Comparison of ENCODE assay signal across 8 cellular contexts in genomic region chr2:222919841-222920609, GRCh38. TPM values are rescaled to one million over a fixed set of nuclear protein-coding genes. Genes with fewer than 3 reads are reported as not detected.
DNase-seq lines count a peak whose midpoint lies in the region; ATAC-seq and TF ChIP-seq lines count a peak whose summit lies in the region.

No MANE protein-coding gene starts in this region.

- ATAC-seq in HG02798 (IDR thresholded peaks at IDR 0.05; ENCODE audit: poor library complexity, unreplicated experiment): no peak

- intact Hi-C loops in colonic mucosa (cut with DNase I): no loop called here

- peaks cover 10% of the 10 kb centered on the region; the same call in 1 of the 2 replicates for H3F3A ChIP-seq in GM23248 (ENCODE audit: insufficient read depth)

- peaks cover 44% of the 10 kb centered on the region for H3K4me1 ChIP-seq in GM23248 (ENCODE audit: insufficient read depth)
- no peaks in the 10 kb centered on the region for H3K4me1 ChIP-seq in colonic mucosa

- CTCF ChIA-PET in RWPE1 (lab: Yijun Ruan, JAX): interaction anchor here (0.6 kb wide), 1 partner anchor 257 kb away, joined by 4 read pairs; no protein-coding TSS in a partner anchor

- peak overlapping the region; percentile 36; the same call in 1 of the 2 replicates for H3K9ac ChIP-seq in GM23248
- no peak overlapping the region for H3K9ac ChIP-seq in colonic mucosa (ENCODE audit: low read depth in 2 of 2, low read length in 2 of 2)

- no peaks in the 10 kb centered on the region for H3K9me3 ChIP-seq in GM23248 (ENCODE audit: low read depth)
- H3K9me3 ChIP-seq in colonic mucosa: no peaks in the 10 kb centered on the region

- H4K20me1 ChIP-seq in GM23248 (ENCODE audit: insufficient read depth): no peaks in the 10 kb centered on the region

- peak; percentile 95 for DNase-seq in GM23248
- DNase-seq in RWPE1 (ENCODE audit: low spot score): peak; percentile 20
- peak; percentile 71 for DNase-seq in epithelial cell of proximal tubule (ENCODE audit: low read depth)
- peak; percentile 73 for DNase-seq in retinal pigment epithelial cell (ENCODE audit: low read depth)
- no peak for DNase-seq in colonic mucosa
- DNase-seq in NCI-H69 (lab: John Stamatoyannopoulos, UW): no peak
- DNase-seq in GM19238 (ENCODE audit: insufficient read length, low spot score): no peak

- H3K36me3 ChIP-seq in GM23248 (ENCODE audit: low read depth) (peaks cover 13% of the 10 kb centered on the region; the same call in 1 of the 2 replicates), colonic mucosa (peaks cover 6% of the 10 kb centered on the region)

- POLR2A ChIA-PET in RWPE1 (lab: Yijun Ruan, JAX; ENCODE audit: low non-redundant PET): no interaction called here

- WGBS in GM23248 (ENCODE audit: low coverage in 1 of 2, low lambda C conversion rate in 2 of 2, missing lambda C conversion rate in 2 of 2), 2 experiments: 44 to 46% methylated on average over 2 of the region's 2 CpGs

- peak overlapping the region; percentile 74 for H3K4me2 ChIP-seq in GM23248 (ENCODE audit: unreplicated experiment)

- H3K4me3 ChIP-seq in GM23248 (peak overlapping the region; percentile 43), epithelial cell of proximal tubule (ENCODE audit: low read depth, low read length) (no peak overlapping the region), retinal pigment epithelial cell (ENCODE audit: low read length) (no peak overlapping the region), colonic mucosa (no peak overlapping the region)

- peak overlapping the region; percentile 74 for H3K27ac ChIP-seq in GM23248
- H3K27ac ChIP-seq in RWPE1: no peak overlapping the region
- H3K27ac ChIP-seq in colonic mucosa: no peak overlapping the region

- H3K27me3 ChIP-seq in GM23248 (replicated peaks; ENCODE audit: insufficient read depth): no peaks in the 10 kb centered on the region
- no peaks in the 10 kb centered on the region for H3K27me3 ChIP-seq in colonic mucosa

- TF ChIP-seq CTCF in RWPE1 (conservative IDR thresholded peaks at IDR 0.05; ENCODE audit: low read depth) (no peak), epithelial cell of proximal tubule (conservative IDR thresholded peaks at IDR 0.05; ENCODE audit: low read depth, low read length) (no peak), retinal pigment epithelial cell (conservative IDR thresholded peaks at IDR 0.05; ENCODE audit: low read depth, low read length) (no peak), colonic mucosa (IDR thresholded peaks at IDR 0.05) (no peak)

- in situ Hi-C loops in GM23248 (cut with MboI): no loop called here

- no peaks in the 10 kb centered on the region for H3K9me2 ChIP-seq in GM23248 (ENCODE audit: insufficient read depth)

- H3K79me2 ChIP-seq in GM23248 (ENCODE audit: insufficient read depth): peaks cover 51% of the 10 kb centered on the region

- H2AFZ ChIP-seq in GM23248: no peak overlapping the region

RNA-seq across cellular contexts. Expression of gene ACSL3, which starts 59.2 kb away (rescaled TPM):
- 61.5 and 66.5 TPM in 2 replicates for total RNA-seq in GM23248 (2014; rRNA removed; shearing (Covaris generic))
- polyA plus RNA-seq in GM23248 (2016; fragmentation: Nextera tagmentation; extraction: Ambion mirVana): 47.1 and 48.6 TPM in 2 replicates
- total RNA-seq in epithelial cell of proximal tubule: 66.8 and 87.9 TPM in 2 replicates
- total RNA-seq in colonic mucosa: 100 to 1,000 TPM; 116 to 162 TPM

Comparison
In these comparisons a context has a peak if more than half of its experiments do, and no peak if none do; other contexts are left out.
1. DNase-seq: peak in GM23248 (single experiment), RWPE1 (single experiment), epithelial cell of proximal tubule (single experiment) and retinal pigment epithelial cell (single experiment); none in colonic mucosa (single experiment), NCI-H69 (single experiment) and GM19238 (single experiment).